8 cellular contexts compared by ENCODE assay signal in the genomic region with DNA sequence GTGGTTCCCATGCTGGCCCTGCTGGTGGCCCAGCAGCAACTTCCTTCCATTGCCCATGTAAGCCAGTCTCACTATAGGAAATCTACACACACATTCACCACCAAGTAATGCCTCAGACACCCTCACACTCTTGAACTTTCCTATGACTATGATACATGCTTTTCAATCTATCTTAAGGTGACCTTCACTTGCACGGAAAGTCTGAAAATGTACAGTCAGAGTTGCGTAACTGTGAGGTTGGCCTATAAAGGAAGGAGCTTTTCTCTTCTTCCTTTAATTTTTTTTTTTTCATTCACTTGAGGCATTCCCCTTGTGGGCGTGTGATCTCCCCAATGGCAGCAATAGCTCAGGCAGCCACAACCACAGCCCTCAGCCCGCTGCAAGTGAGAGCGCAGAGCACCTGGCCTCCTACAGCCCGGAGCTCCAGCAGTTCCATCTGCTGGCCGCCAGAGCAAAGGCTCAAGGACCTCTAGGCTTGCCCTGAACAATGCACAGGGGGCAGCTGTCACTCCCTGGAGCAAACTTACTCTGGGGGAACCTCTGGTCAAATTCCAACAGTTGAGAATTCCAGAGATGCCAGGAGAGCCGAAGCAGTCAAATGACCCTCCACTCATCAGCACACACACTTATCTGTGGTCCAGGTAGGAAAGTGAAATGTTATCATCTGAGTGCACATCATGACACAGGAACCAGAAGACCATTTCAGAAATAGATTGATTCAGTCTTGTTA.
A peak's percentile ranks its signal among the peaks of the same experiment; 100 is the strongest.
DNase-seq lines count a peak whose midpoint lies in the region; ATAC-seq, FAIRE-seq and TF ChIP-seq lines count a peak whose summit lies in the region.

No MANE protein-coding gene starts in this region.

- H4K20me1 ChIP-seq in HepG2 (ENCODE audit: insufficient read depth, low read length), result no peaks in the 10 kb centered on the region

- no peak overlapping the region for H3K4me3 ChIP-seq in Jurkat, Clone E6-1 (ENCODE audit: low read length)
- H3K4me3 ChIP-seq in HepG2 (replicated peaks in 1 of 3; ENCODE audit: insufficient read depth in 1 of 3, low read depth in 2 of 3, low read length in 3 of 3), result no peak overlapping the region
- no peak overlapping the region for H3K4me3 ChIP-seq in stomach
- H3K4me3 ChIP-seq in coronary artery, result no peak overlapping the region

- ATAC-seq in GM21576 (IDR thresholded peaks at IDR 0.05; ENCODE audit: unreplicated experiment) (peak; percentile 97), HepG2 (peak; percentile 100)

- peak; percentile 32 for TF ChIP-seq CTCF in HepG2 (CRISPR knock-in tag; IDR thresholded peaks at IDR 0.05)
- TF ChIP-seq CTCF in stomach (IDR thresholded peaks at IDR 0.05), result peak in 1 of 7 experiments; percentile 13
- no peak for TF ChIP-seq CTCF in coronary artery (IDR thresholded peaks at IDR 0.05)

- DNase-seq in Daoy (ENCODE audit: low read depth), result peak; percentile 37
- DNase-seq in Jurkat, Clone E6-1 (ENCODE audit: low read depth, low spot score), result peak; percentile 77
- peak; percentile 72 for DNase-seq in activated CD8-positive, alpha-beta memory T cell treated with anti-CD3 and anti-CD28 coated beads, Interleukin-2, amount 50 U/mL, for 24 hours (ENCODE audit: extremely low read depth)
- peak; percentile 36 for DNase-seq in HepG2 (ENCODE audit: low spot score)
- peak; percentile 29 for DNase-seq in stomach
- DNase-seq in NCI-H69 (lab: John Stamatoyannopoulos, UW), result no peak
- no peak for DNase-seq in coronary artery (ENCODE audit: low spot score)

- BruUV-seq in HepG2 (replicated peaks; lab: Mats Ljungman, UMichigan), result no TSS peak

- intact Hi-C loops in HepG2 (cut with micrococcal nuclease; ENCODE audit: unreplicated experiment) (no loop called here), stomach (cut with DNase I; ENCODE audit: low total_unique reads) (no loop called here)

- H3K9ac ChIP-seq in HepG2 (ENCODE audit: insufficient read depth, low read depth, low read length), result no peak overlapping the region

- CTCF ChIA-PET in HepG2 (lab: Yijun Ruan, JAX; ENCODE audit: low intra/inter-chr PET ratio, low total read pairs), result no interaction called here

- H3K27me3 ChIP-seq in HepG2 (ENCODE audit: control insufficient read depth in 1 of 2, insufficient read depth in 2 of 2, low read length in 2 of 2), result no peaks in the 10 kb centered on the region
- H3K27me3 ChIP-seq in stomach, result no peaks in the 10 kb centered on the region

- no peaks in the 10 kb centered on the region for H3K4me1 ChIP-seq in HepG2 (ENCODE audit: insufficient read depth, low read length)
- no peaks in the 10 kb centered on the region for H3K4me1 ChIP-seq in stomach

- in situ Hi-C loops in HepG2 (cut with HindIII; ENCODE audit: extremely low pct_ligation_motif_present, low pct_unique_long_range_greater_than_20kb), result no loop called here

- no peaks in the 10 kb centered on the region for H3K9me3 ChIP-seq in HepG2 (ENCODE audit: low read length)
- H3K9me3 ChIP-seq in stomach, result peaks cover 0 to 8% (median 5%) of the 10 kb centered on the region in 4 donors

- H3K27ac ChIP-seq in HepG2 (ENCODE audit: extremely low read length, insufficient read depth, low read length), result no peak overlapping the region
- no peak overlapping the region for H3K27ac ChIP-seq in stomach
- no peak overlapping the region for H3K27ac ChIP-seq in coronary artery

- POLR2A ChIA-PET in HepG2 (lab: Yijun Ruan, JAX), result no interaction called here

- H3K36me3 ChIP-seq in HepG2 (replicated peaks in 1 of 2; ENCODE audit: control insufficient read depth in 1 of 2, insufficient read depth in 2 of 2, low read length in 2 of 2) (no peaks in the 10 kb centered on the region), stomach (no peaks in the 10 kb centered on the region)

- FAIRE-seq in HepG2 (lab: Jason Lieb, UNC), result no peak

- WGBS in HepG2 (ENCODE audit: low lambda C conversion rate), result 32% methylated on average over 7 of the region's 8 CpGs
- 37 to 64% (median 45%) methylated on average over 8 of the region's 8 CpGs for WGBS in stomach, 5 donors

- no peak for TF ChIP-seq RAD21 in HepG2 (CRISPR knock-in tag; IDR thresholded peaks at IDR 0.05)

- no peak overlapping the region for H3K4me2 ChIP-seq in HepG2 (ENCODE audit: low read depth, low read length)

- TF ChIP-seq POLR2A in HepG2 (IDR thresholded peaks at IDR 0.05; ENCODE audit: insufficient read depth in 1 of 2, low read depth in 2 of 2, low read length in 2 of 2) (no peak), stomach (IDR thresholded peaks at IDR 0.05) (no peak)

- H3K79me2 ChIP-seq in HepG2 (ENCODE audit: insufficient read depth, low read length), result no peaks in the 10 kb centered on the region

- no peak overlapping the region for H2AFZ ChIP-seq in HepG2 (ENCODE audit: low read length)

- TF ChIP-seq EP300 in HepG2 (IDR thresholded peaks at IDR 0.05; ENCODE audit: low read depth in 2 of 2, low read length in 2 of 2) (no peak), HepG2 (CRISPR knock-in tag; IDR thresholded peaks at IDR 0.05; ENCODE audit: borderline replicate concordance) (no peak), stomach (IDR thresholded peaks at IDR 0.05) (no peak)

TF ChIP-seq in HepG2, 621 proteins besides CTCF, POLR2A, EP300 and RAD21:
- TF ChIP-seq ZBTB7A (CRISPR knock-in tag; IDR thresholded peaks at IDR 0.05) (no peak), HNF4A (CRISPR knock-in tag; IDR thresholded peaks at IDR 0.05) (peak; percentile 15; the same call in 1 of the 2 replicates), ZNF7 (CRISPR knock-in tag; IDR thresholded peaks at IDR 0.05) (peak; percentile 79), ZMYM4 (CRISPR knock-in tag; IDR thresholded peaks at IDR 0.05) (0 out of 2 replicates have a peak, but pooled peaks have one; percentile 21), PHF21A (CRISPR knock-in tag; IDR thresholded peaks at IDR 0.05) (no peak), CEBPB (IDR thresholded peaks at IDR 0.05; ENCODE audit: borderline replicate concordance, low read depth, low read length) (peak; percentile 69), ZNF547 (CRISPR knock-in tag; IDR thresholded peaks at IDR 0.05) (no peak), TEAD3 (CRISPR knock-in tag; optimal IDR thresholded peaks at IDR 0.05; ENCODE audit: borderline replicate concordance) (peak; percentile 63)

Comparison
In these comparisons a context has a peak if more than half of its experiments do, and no peak if none do; other contexts are left out.
1. DNase-seq: peak in Daoy (single experiment), Jurkat, Clone E6-1 (single experiment), activated CD8-positive, alpha-beta memory T cell treated with anti-CD3 and anti-CD28 coated beads, Interleukin-2, amount 50 U/mL, for 24 hours (single experiment), HepG2 (single experiment) and stomach (single experiment); none in NCI-H69 (single experiment) and coronary artery (single experiment).